23 cellular contexts compared by ENCODE assay signal in genomic region chr1:43986712-43987111, GRCh38. TPM values are rescaled to one million over a fixed set of nuclear protein-coding genes. Genes with fewer than 3 reads are reported as not detected.
DNase-seq lines count a peak whose midpoint lies in the region; ATAC-seq, FAIRE-seq and TF ChIP-seq lines count a peak whose summit lies in the region.
"Had no signal": no experiment of that assay in that cellular context is flagged by ENCODE, and none has a peak within 500 bp of the region (broad histone marks: within the 10 kb centered on the region; RNA-seq: fewer than 3 reads in every experiment).

No MANE protein-coding gene starts in this region.

- no peak for TF ChIP-seq CTCF in endothelial cell (IDR thresholded peaks at IDR 0.05; ENCODE audit: unreplicated experiment)

- peaks cover 6% of the 10 kb centered on the region for H3K27me3 Mint-ChIP-seq in endothelial cell (ENCODE audit: unreplicated experiment)
- H3K27me3 Mint-ChIP-seq in stimulated activated naive CD8-positive, alpha-beta T cell treated with anti-CD3 and anti-CD28 coated beads, Interleukin-15, amount 100 ng/mL, for 72 hours, result no peaks in the 10 kb centered on the region
- H3K27me3 Mint-ChIP-seq: activated CD4-positive, alpha-beta memory T cell treated with anti-CD3 and anti-CD28 coated beads, Interleukin-2, amount 10 ng/mL, durations not matched to agents 7 days and 5 days; stimulated activated naive CD8-positive, alpha-beta T cell treated with anti-CD3 and anti-CD28 coated beads, Interleukin-15, Interleukin-2, amounts not matched to agents 100 ng/mL and 50 ng/mL, for 24 hours had no signal

- peak; percentile 45 for FAIRE-seq in G401.6 (lab: Jason Lieb, UNC)
- FAIRE-seq in small intestine (lab: Jason Lieb, UNC), result no peak
- FAIRE-seq: D721Med had no signal

- H3K27ac Mint-ChIP-seq in endothelial cell (ENCODE audit: unreplicated experiment), result no peak overlapping the region
- H3K27ac Mint-ChIP-seq in stimulated activated naive CD8-positive, alpha-beta T cell treated with anti-CD3 and anti-CD28 coated beads, Interleukin-15, amount 100 ng/mL, for 72 hours, result peak overlapping the region in 1 of 2 donors; percentile 22
- H3K27ac Mint-ChIP-seq: activated CD4-positive, alpha-beta memory T cell treated with anti-CD3 and anti-CD28 coated beads, Interleukin-2, amount 10 ng/mL, durations not matched to agents 7 days and 5 days; neural progenitor cell; stimulated activated naive CD8-positive, alpha-beta T cell treated with anti-CD3 and anti-CD28 coated beads, Interleukin-15, Interleukin-2, amounts not matched to agents 100 ng/mL and 50 ng/mL, for 24 hours had no signal

- H3K27me3 ChIP-seq in small intestine (ENCODE audit: control insufficient read depth in 2 of 2, insufficient read depth in 2 of 2, low read length in 2 of 2), result no peaks in the 10 kb centered on the region
- H3K27me3 ChIP-seq: neural progenitor cell had no signal

- no peak overlapping the region for H3K27ac ChIP-seq in small intestine (ENCODE audit: low read depth in 1 of 2, low read length in 1 of 2)
- H3K27ac ChIP-seq: neural progenitor cell, psoas muscle, skin epidermis had no signal

- peaks cover 0 to 4% of the 10 kb centered on the region in 2 donors for H3K4me1 ChIP-seq in small intestine (ENCODE audit: control insufficient read depth in 2 of 2, insufficient read depth in 1 of 2, low read depth in 1 of 2, low read length in 1 of 2)
- H3K4me1 ChIP-seq: neural progenitor cell had no signal

- no peaks in the 10 kb centered on the region for H3K9me3 Mint-ChIP-seq in endothelial cell (ENCODE audit: unreplicated experiment)
- no peaks in the 10 kb centered on the region for H3K9me3 Mint-ChIP-seq in stimulated activated naive CD8-positive, alpha-beta T cell treated with anti-CD3 and anti-CD28 coated beads, Interleukin-15, amount 100 ng/mL, for 72 hours
- H3K9me3 Mint-ChIP-seq: activated CD4-positive, alpha-beta memory T cell treated with anti-CD3 and anti-CD28 coated beads, Interleukin-2, amount 10 ng/mL, durations not matched to agents 7 days and 5 days; neural progenitor cell; stimulated activated naive CD8-positive, alpha-beta T cell treated with anti-CD3 and anti-CD28 coated beads, Interleukin-15, Interleukin-2, amounts not matched to agents 100 ng/mL and 50 ng/mL, for 24 hours had no signal

- WGBS in small intestine, 3 donors, result 38 to 60% (median 41%) methylated on average over 6 of the region's 6 CpGs

- peaks cover 0 to 3% of the 10 kb centered on the region in 2 donors for H3K36me3 ChIP-seq in small intestine (ENCODE audit: control insufficient read depth in 2 of 2, insufficient read depth in 2 of 2, low read length in 2 of 2)
- H3K36me3 ChIP-seq: neural progenitor cell had no signal

- peaks cover 21% of the 10 kb centered on the region for H3K36me3 Mint-ChIP-seq in endothelial cell (ENCODE audit: low read depth, unreplicated experiment)

- peak overlapping the region; percentile 50 for H3K4me3 Mint-ChIP-seq in endothelial cell (ENCODE audit: unreplicated experiment)
- H3K4me3 Mint-ChIP-seq in stimulated activated naive CD8-positive, alpha-beta T cell treated with anti-CD3 and anti-CD28 coated beads, Interleukin-15, amount 100 ng/mL, for 72 hours, result no peak overlapping the region
- H3K4me3 Mint-ChIP-seq: activated CD4-positive, alpha-beta memory T cell treated with anti-CD3 and anti-CD28 coated beads, Interleukin-2, amount 10 ng/mL, durations not matched to agents 7 days and 5 days; neural progenitor cell; stimulated activated naive CD8-positive, alpha-beta T cell treated with anti-CD3 and anti-CD28 coated beads, Interleukin-15, Interleukin-2, amounts not matched to agents 100 ng/mL and 50 ng/mL, for 24 hours had no signal

- DNase-seq in NCI-H460 (ENCODE audit: extremely low read depth, low read depth), result peak; percentile 37
- DNase-seq in endothelial cell (ENCODE audit: low spot score), result no peak
- peak; percentile 37 for DNase-seq in small intestine
- no peak for DNase-seq in stimulated activated naive CD8-positive, alpha-beta T cell treated with anti-CD3 and anti-CD28 coated beads, Interleukin-15, amount 100 ng/mL, for 72 hours
- no peak for DNase-seq in effector CD4-positive, alpha-beta T cell
- DNase-seq: activated CD4-positive, alpha-beta memory T cell treated with anti-CD3 and anti-CD28 coated beads, Interleukin-2, amount 10 ng/mL, durations not matched to agents 7 days and 5 days; activated CD4-positive, CD25-positive, alpha-beta regulatory T cell; activated T-cell treated with anti-CD3 and anti-CD28 coated beads for 4 hours; amniotic stem cell; effector CD8-positive, alpha-beta T cell; left ventricle myocardium superior; NCI-H774; psoas muscle; stimulated activated CD4-positive, alpha-beta T cell treated with anti-CD3 and anti-CD28 coated beads, Interleukin-2, amount 100 ng/mL, for 48 hours; T1000 had no signal

- no peak overlapping the region for H3K4me3 ChIP-seq in small intestine (ENCODE audit: low read depth in 1 of 2, low read length in 2 of 2)
- H3K4me3 ChIP-seq: neural progenitor cell, PC-9, psoas muscle, SK-N-MC, skin epidermis had no signal

- no peaks in the 10 kb centered on the region for H3K9me3 ChIP-seq in small intestine (ENCODE audit: control insufficient read depth, low read depth)
- H3K9me3 ChIP-seq: psoas muscle had no signal

- peaks cover 4% of the 10 kb centered on the region for H3K4me1 Mint-ChIP-seq in endothelial cell (ENCODE audit: unreplicated experiment)
- peaks cover 10% of the 10 kb centered on the region for H3K4me1 Mint-ChIP-seq in stimulated activated naive CD8-positive, alpha-beta T cell treated with anti-CD3 and anti-CD28 coated beads, Interleukin-15, amount 100 ng/mL, for 72 hours

- no peak for ATAC-seq in stimulated activated naive CD8-positive, alpha-beta T cell treated with anti-CD3 and anti-CD28 coated beads, Interleukin-15, amount 100 ng/mL, for 72 hours
- ATAC-seq in HG03045 (IDR thresholded peaks at IDR 0.05; ENCODE audit: unreplicated experiment), result no peak
- ATAC-seq: left ventricle myocardium superior, psoas muscle had no signal

RNA-seq across cellular contexts. Expression of gene CCDC24, which starts 4.7 kb away (rescaled TPM):
- 1.0 and 1.2 TPM in 2 replicates for total RNA-seq in NCI-H460 (2014; rRNA removed; shearing (Covaris generic))
- polyA plus RNA-seq in NCI-H460 (2014; cell fraction: nucleus; rRNA removed), result 6.8 and 9.5 TPM in 2 replicates
- total RNA-seq in endothelial cell (ENCODE audit: unreplicated experiment), result 4.2 TPM
- polyA plus RNA-seq in small intestine, result 10 to 100 TPM in 2 of 3 donors, 1 to 10 TPM in 1; 5.8 to 35.1 (median 20.4) TPM

RNA-seq across cellular contexts. Expression of gene B4GALT2, which starts 7.7 kb away (rescaled TPM):
- 38.6 and 46.2 TPM in 2 replicates for total RNA-seq in NCI-H460 (2014; rRNA removed; shearing (Covaris generic))
- 73.0 and 79.0 TPM in 2 replicates for polyA plus RNA-seq in NCI-H460 (2014; cell fraction: nucleus; rRNA removed)
- total RNA-seq in endothelial cell (ENCODE audit: unreplicated experiment), result 35.4 TPM
- 10 to 100 TPM in 2 of 3 donors, 1 to 10 TPM in 1; 8.9 to 31.8 (median 20.0) TPM for polyA plus RNA-seq in small intestine

RNA-seq across cellular contexts. Expression of gene ATP6V0B, which starts 12.0 kb away (rescaled TPM):
- total RNA-seq in NCI-H460 (2014; rRNA removed; shearing (Covaris generic)), result 109 and 124 TPM in 2 replicates
- 145 and 227 TPM in 2 replicates for polyA plus RNA-seq in NCI-H460 (2014; cell fraction: nucleus; rRNA removed)
- 94.5 TPM for total RNA-seq in endothelial cell (ENCODE audit: unreplicated experiment)
- 100 to 1,000 TPM; 104 to 245 (median 201) TPM for polyA plus RNA-seq in small intestine

RNA-seq across cellular contexts. Expression of gene DPH2, which starts 16.9 kb away (rescaled TPM):
- total RNA-seq in NCI-H460 (2014; rRNA removed; shearing (Covaris generic)), result 28.1 and 28.9 TPM in 2 replicates
- polyA plus RNA-seq in NCI-H460 (2014; cell fraction: nucleus; rRNA removed), result 60.8 and 65.8 TPM in 2 replicates
- 17.1 TPM for total RNA-seq in endothelial cell (ENCODE audit: unreplicated experiment)
- 10 to 100 TPM in 2 of 3 donors, 1 to 10 TPM in 1; 5.8 to 25.2 (median 11.3) TPM for polyA plus RNA-seq in small intestine

RNA-seq across cellular contexts. Expression of gene IPO13, which starts 40.0 kb away (rescaled TPM):
- total RNA-seq in NCI-H460 (2014; rRNA removed; shearing (Covaris generic)), result 10.1 and 11.6 TPM in 2 replicates
- 15.0 and 15.2 TPM in 2 replicates for polyA plus RNA-seq in NCI-H460 (2014; cell fraction: nucleus; rRNA removed)
- total RNA-seq in endothelial cell (ENCODE audit: unreplicated experiment), result 31.5 TPM
- polyA plus RNA-seq in small intestine, result 10 to 100 TPM; 14.2 to 24.8 (median 19.2) TPM

Comparison
In these comparisons a context has a peak if more than half of its experiments do, and no peak if none do; other contexts are left out.
1. DNase-seq: peak in NCI-H460 (single experiment) and small intestine (single experiment); none in endothelial cell (single experiment), stimulated activated naive CD8-positive, alpha-beta T cell treated with anti-CD3 and anti-CD28 coated beads, Interleukin-15, amount 100 ng/mL, for 72 hours (0 of 2) and effector CD4-positive, alpha-beta T cell (single experiment).